Comparison of ENCODE assay signal across 8 cellular contexts in genomic region chr20:49712118-49712517, GRCh38. TPM values are rescaled to one million over a fixed set of nuclear protein-coding genes. Genes with fewer than 3 reads are reported as not detected.
DNase-seq lines count a peak whose midpoint lies in the region; ATAC-seq and TF ChIP-seq lines count a peak whose summit lies in the region.

No MANE protein-coding gene starts in this region.

- DNase-seq in GM12864 (ENCODE audit: low read depth) (no peak), T-helper 17 cell (no peak), fibroblast of villous mesenchyme (ENCODE audit: low read depth) (no peak), sciatic nerve (ENCODE audit: low spot score) (no peak), NOMO-1 treated with DMSO at 0.1 percent for 48 hours (lab: John Stamatoyannopoulos, UW; ENCODE audit: unreplicated experiment) (no peak), COLO829 (ENCODE audit: low spot score) (no peak)
- DNase-seq in activated CD8-positive, alpha-beta memory T cell treated with anti-CD3 and anti-CD28 coated beads for 24 hours, result no peak

- TF ChIP-seq CTCF in GM12864 (IDR thresholded peaks at IDR 0.05; ENCODE audit: low read depth, low read length, missing control alignments) (no peak), fibroblast of villous mesenchyme (IDR thresholded peaks at IDR 0.05; ENCODE audit: insufficient read depth, low read depth, low read length) (no peak)

- H3K27ac Mint-ChIP-seq in T-helper 17 cell, result peak overlapping the region; percentile 92

- peaks cover 37% of the 10 kb centered on the region for H3K4me1 Mint-ChIP-seq in T-helper 17 cell

- intact Hi-C loops in sciatic nerve (cut with DNase I), result no loop called here

- no peaks in the 10 kb centered on the region for H3K9me3 ChIP-seq in T-helper 17 cell (ENCODE audit: control insufficient read depth, low read length, poor library complexity, severe bottlenecking)

- H3K4me3 ChIP-seq in GM12864 (ENCODE audit: low read depth, low read length) (peak overlapping the region; percentile 87), fibroblast of villous mesenchyme (ENCODE audit: low read depth, low read length) (peak overlapping the region; percentile 93)

- no peaks in the 10 kb centered on the region for H3K27me3 Mint-ChIP-seq in T-helper 17 cell

- peak overlapping the region; percentile 92 for H3K4me3 Mint-ChIP-seq in T-helper 17 cell

- no peaks in the 10 kb centered on the region for H3K36me3 Mint-ChIP-seq in T-helper 17 cell (ENCODE audit: low read depth)

- ATAC-seq in T-helper 17 cell (no peak), sciatic nerve (peak; percentile 2), HG03196 (IDR thresholded peaks at IDR 0.05; ENCODE audit: unreplicated experiment) (no peak)

RNA-seq across cellular contexts. Expression of gene B4GALT5, which starts 1.6 kb away (rescaled TPM):
- 10 to 100 TPM; 17.3 to 19.0 TPM for total RNA-seq in T-helper 17 cell
- 19.6 and 33.7 TPM in 2 replicates for total RNA-seq in fibroblast of villous mesenchyme
- total RNA-seq in sciatic nerve, result 36.0 TPM
